In genomic region chr4:119690871-119691270, GRCh38 we compare ENCODE assay signal across 21 cellular contexts.
DNase-seq lines count a peak whose midpoint lies in the region; ATAC-seq and TF ChIP-seq lines count a peak whose summit lies in the region.
"Had no signal": no experiment of that assay in that cellular context is flagged by ENCODE, and none has a peak within 500 bp of the region (broad histone marks: within the 10 kb centered on the region; RNA-seq: fewer than 3 reads in every experiment).

No MANE protein-coding gene starts in this region.

- ATAC-seq in DND-41 (ENCODE audit: insufficient read depth, low read depth): no peak
- ATAC-seq in mucosa of descending colon: no peak
- ATAC-seq in HG03565 (IDR thresholded peaks at IDR 0.05; ENCODE audit: unreplicated experiment): no peak
- ATAC-seq: left lung, Right ventricle myocardium inferior had no signal

- peaks cover 13% of the 10 kb centered on the region for H3K9me3 ChIP-seq in DND-41 (ENCODE audit: insufficient read depth, low read length, severe bottlenecking)
- H3K9me3 ChIP-seq in mucosa of descending colon: no peaks in the 10 kb centered on the region
- H3K9me3 ChIP-seq: adrenal gland, left lung, uterus had no signal

- DNase-seq in DND-41: peak; percentile 12
- DNase-seq in Jurkat, Clone E6-1 (ENCODE audit: low read depth, low spot score): peak; percentile 1
- DNase-seq in amniotic epithelial cell (ENCODE audit: low read depth): peak; percentile 10
- peak; percentile 23 for DNase-seq in kidney tubule cell (ENCODE audit: low spot score)
- no peak for DNase-seq in mucosa of descending colon
- DNase-seq in nucleus accumbens (lab: John Stamatoyannopoulos, UW): no peak
- DNase-seq: activated CD4-positive, alpha-beta memory T cell treated with anti-CD3 and anti-CD28 coated beads, Interleukin-2, amount 10 ng/mL, durations not matched to agents 7 days and 5 days; activated gamma-delta T cell; adrenal gland; CD4-positive, CD25-positive, alpha-beta regulatory T cell; cortex of kidney; DMS153; Karpas-422; left lung; NCI-H1105; NCI-H2029; NCI-H446 treated with DMSO at 0.1 percent for 48 hours; nephron progenitor cell; uterus had no signal

- no peak overlapping the region for H3K4me2 ChIP-seq in DND-41 (ENCODE audit: insufficient read depth, low read length)

- H3K27ac ChIP-seq in DND-41 (ENCODE audit: low read length): no peak overlapping the region
- H3K27ac ChIP-seq: adrenal gland, left lung, uterus had no signal

- H4K20me1 ChIP-seq in DND-41 (ENCODE audit: insufficient read depth, low read length): no peaks in the 10 kb centered on the region

- H3K79me2 ChIP-seq in DND-41 (ENCODE audit: insufficient read depth, low read length): no peaks in the 10 kb centered on the region

- intact Hi-C loops in mucosa of descending colon (cut with DNase I, micrococcal nuclease): no loop called here

- no peak overlapping the region for H3K9ac ChIP-seq in DND-41 (ENCODE audit: low read depth, low read length)

- no peaks in the 10 kb centered on the region for H3K4me1 ChIP-seq in DND-41 (ENCODE audit: insufficient read depth, low read length)
- no peaks in the 10 kb centered on the region for H3K4me1 ChIP-seq in mucosa of descending colon (ENCODE audit: low read depth)
- H3K4me1 ChIP-seq: adrenal gland, uterus had no signal

- no peak overlapping the region for H2AFZ ChIP-seq in DND-41 (ENCODE audit: low read depth, low read length)

- no peaks in the 10 kb centered on the region for H3K36me3 ChIP-seq in DND-41 (ENCODE audit: insufficient read depth, low read length)
- H3K36me3 ChIP-seq in mucosa of descending colon (ENCODE audit: low read depth): no peaks in the 10 kb centered on the region
- H3K36me3 ChIP-seq: adrenal gland, left lung, uterus had no signal

- H3K4me3 ChIP-seq in DND-41 (ENCODE audit: low read depth in 1 of 2, low read length in 2 of 2) (no peak overlapping the region), mucosa of descending colon (no peak overlapping the region)
- no peak overlapping the region for H3K4me3 ChIP-seq in Jurkat, Clone E6-1 (ENCODE audit: low read length)
- H3K4me3 ChIP-seq: adrenal gland, left lung, uterus had no signal

- TF ChIP-seq CTCF in DND-41 (IDR thresholded peaks at IDR 0.05; ENCODE audit: borderline replicate concordance, extremely low read depth, low read length, poor library complexity, severe bottlenecking): no peak
- TF ChIP-seq CTCF in mucosa of descending colon (IDR thresholded peaks at IDR 0.05): no peak

- no peaks in the 10 kb centered on the region for H3K27me3 ChIP-seq in DND-41 (ENCODE audit: insufficient read depth, low read length, poor library complexity)
- H3K27me3 ChIP-seq: adrenal gland, left lung, uterus had no signal

Comparison
In these comparisons a context has a peak if more than half of its experiments do, and no peak if none do; other contexts are left out.
1. DNase-seq: peak in DND-41 (single experiment), Jurkat, Clone E6-1 (single experiment), amniotic epithelial cell (single experiment) and kidney tubule cell (single experiment); none in mucosa of descending colon (0 of 3) and nucleus accumbens (0 of 56).